Comparison of ENCODE assay signal across 33 cellular contexts in genomic region chr12:130433834-130434233, GRCh38.
"Had no signal": no experiment of that assay in that cellular context is flagged by ENCODE, and none has a peak within 500 bp of the region (broad histone marks: within the 10 kb centered on the region; RNA-seq: fewer than 3 reads in every experiment).

No MANE protein-coding gene starts in this region.

- H3K27ac Mint-ChIP-seq: activated CD4-positive, alpha-beta memory T cell treated with anti-CD3 and anti-CD28 coated beads, Interleukin-2, amount 10 ng/mL, durations not matched to agents 7 days and 5 days; activated CD4-positive, alpha-beta T cell treated with anti-CD3 and anti-CD28 coated beads, Interleukin-2, amount 10 ng/mL, durations not matched to agents 7 days and 5 days; activated naive CD4-positive, alpha-beta T cell treated with anti-CD3 and anti-CD28 coated beads, Interleukin-2, amount 50 U/mL, for 24 hours; activated naive CD8-positive, alpha-beta T cell treated with anti-CD3 and anti-CD28 coated beads for 36 hours; activated naive CD8-positive, alpha-beta T cell treated with anti-CD3 and anti-CD28 coated beads, Interleukin-2, amount 50 U/mL, for 24 hours; activated T-cell treated with anti-CD3 and anti-CD28 coated beads, Interleukin-2, amount 50 U/mL, for 24 hours; activated T-cell treated with anti-CD3 and anti-CD28 coated beads, Interleukin-2, amount 50 U/mL, for 72 hours; brain; effector memory CD8-positive, alpha-beta T cell; WTC11 had no signal

- ATAC-seq: activated CD4-positive, CD25-positive, alpha-beta regulatory T cell treated with anti-CD3 and anti-CD28 coated beads, Interleukin-2, amount 50 U/mL, for 24 hours; activated naive CD8-positive, alpha-beta T cell treated with anti-CD3 and anti-CD28 coated beads, Interleukin-2, amount 50 U/mL, for 24 hours; activated T-cell treated with anti-CD3 and anti-CD28 coated beads, Interleukin-2, amount 50 U/mL, for 72 hours; effector memory CD8-positive, alpha-beta T cell; foreskin keratinocyte; gastrocnemius medialis; WTC11 had no signal

- H3K4me3 ChIP-seq: adrenal gland, ascending aorta, breast epithelium, cardiac muscle cell, esophagus muscularis mucosa, gastrocnemius medialis had no signal

- H3K36me3 Mint-ChIP-seq: activated naive CD4-positive, alpha-beta T cell treated with anti-CD3 and anti-CD28 coated beads, Interleukin-2, amount 50 U/mL, for 24 hours; activated naive CD8-positive, alpha-beta T cell treated with anti-CD3 and anti-CD28 coated beads for 36 hours had no signal

- H3K4me1 Mint-ChIP-seq: activated CD4-positive, alpha-beta memory T cell treated with anti-CD3 and anti-CD28 coated beads, Interleukin-2, amount 10 ng/mL, durations not matched to agents 7 days and 5 days; activated CD4-positive, alpha-beta T cell treated with anti-CD3 and anti-CD28 coated beads, Interleukin-2, amount 10 ng/mL, durations not matched to agents 7 days and 5 days; activated naive CD4-positive, alpha-beta T cell treated with anti-CD3 and anti-CD28 coated beads, Interleukin-2, amount 50 U/mL, for 24 hours; activated naive CD8-positive, alpha-beta T cell treated with anti-CD3 and anti-CD28 coated beads for 36 hours; activated naive CD8-positive, alpha-beta T cell treated with anti-CD3 and anti-CD28 coated beads, Interleukin-2, amount 50 U/mL, for 24 hours; central memory CD8-positive, alpha-beta T cell; WTC11 had no signal

- H3K36me3 ChIP-seq: adrenal gland, ascending aorta, breast epithelium, cardiac muscle cell, esophagus muscularis mucosa, gastrocnemius medialis had no signal

- H3K27me3 ChIP-seq: adrenal gland, ascending aorta, breast epithelium, cardiac muscle cell, esophagus muscularis mucosa, foreskin keratinocyte, gastrocnemius medialis had no signal

- H3K4me3 Mint-ChIP-seq: activated CD4-positive, alpha-beta memory T cell treated with anti-CD3 and anti-CD28 coated beads, Interleukin-2, amount 10 ng/mL, durations not matched to agents 7 days and 5 days; activated CD4-positive, alpha-beta T cell treated with anti-CD3 and anti-CD28 coated beads, Interleukin-2, amount 10 ng/mL, durations not matched to agents 7 days and 5 days; activated naive CD4-positive, alpha-beta T cell treated with anti-CD3 and anti-CD28 coated beads, Interleukin-2, amount 50 U/mL, for 24 hours; activated naive CD8-positive, alpha-beta T cell treated with anti-CD3 and anti-CD28 coated beads for 36 hours; activated naive CD8-positive, alpha-beta T cell treated with anti-CD3 and anti-CD28 coated beads, Interleukin-2, amount 50 U/mL, for 24 hours; activated T-cell treated with anti-CD3 and anti-CD28 coated beads, Interleukin-2, amount 50 U/mL, for 24 hours; activated T-cell treated with anti-CD3 and anti-CD28 coated beads, Interleukin-2, amount 50 U/mL, for 72 hours; brain; central memory CD8-positive, alpha-beta T cell; effector memory CD8-positive, alpha-beta T cell; WTC11 had no signal

- H3K27me3 Mint-ChIP-seq: activated CD4-positive, alpha-beta memory T cell treated with anti-CD3 and anti-CD28 coated beads, Interleukin-2, amount 10 ng/mL, durations not matched to agents 7 days and 5 days; activated CD4-positive, alpha-beta T cell treated with anti-CD3 and anti-CD28 coated beads, Interleukin-2, amount 10 ng/mL, durations not matched to agents 7 days and 5 days; activated naive CD4-positive, alpha-beta T cell treated with anti-CD3 and anti-CD28 coated beads, Interleukin-2, amount 50 U/mL, for 24 hours; activated naive CD8-positive, alpha-beta T cell treated with anti-CD3 and anti-CD28 coated beads for 36 hours; activated naive CD8-positive, alpha-beta T cell treated with anti-CD3 and anti-CD28 coated beads, Interleukin-2, amount 50 U/mL, for 24 hours; activated T-cell treated with anti-CD3 and anti-CD28 coated beads, Interleukin-2, amount 50 U/mL, for 24 hours; brain; central memory CD8-positive, alpha-beta T cell; effector memory CD8-positive, alpha-beta T cell had no signal

- H3K4me1 ChIP-seq: adrenal gland, ascending aorta, breast epithelium, esophagus muscularis mucosa, foreskin keratinocyte, gastrocnemius medialis had no signal

- H3K9me3 ChIP-seq: adrenal gland, ascending aorta, gastrocnemius medialis had no signal

- DNase-seq: activated CD4-positive, alpha-beta memory T cell treated with anti-CD3 and anti-CD28 coated beads, Interleukin-2, amount 10 ng/mL, durations not matched to agents 7 days and 5 days; activated CD4-positive, alpha-beta T cell treated with anti-CD3 and anti-CD28 coated beads for 4 hours; activated CD4-positive, alpha-beta T cell treated with anti-CD3 and anti-CD28 coated beads, Interleukin-2, amount 10 ng/mL, durations not matched to agents 7 days and 5 days; activated CD4-positive, alpha-beta T cell treated with anti-CD3 and anti-CD28 coated beads, Interleukin-2, amount 50 U/mL, for 4 hours; activated CD8-positive, alpha-beta memory T cell treated with anti-CD3 and anti-CD28 coated beads, Interleukin-2, amount 50 U/mL, for 48 hours; activated gamma-delta T cell; activated naive CD4-positive, alpha-beta T cell; activated naive CD8-positive, alpha-beta T cell treated with anti-CD3 and anti-CD28 coated beads for 36 hours; activated naive CD8-positive, alpha-beta T cell treated with anti-CD3 and anti-CD28 coated beads, Interleukin-2, amount 50 U/mL, for 24 hours; activated T-cell treated with anti-CD3 and anti-CD28 coated beads for 4 hours; activated T-cell treated with anti-CD3 and anti-CD28 coated beads, Interleukin-2, amount 50 U/mL, for 24 hours; activated T-cell treated with anti-CD3 and anti-CD28 coated beads, Interleukin-2, amount 50 U/mL, for 72 hours; adrenal gland; amygdala; cortex of kidney; dermis blood vessel endothelial cell; effector CD4-positive, alpha-beta T cell; effector memory CD8-positive, alpha-beta T cell; erythroblast; foreskin keratinocyte; gastrocnemius medialis; glutamatergic neuron; T-helper 2 cell had no signal

- H3K9me3 Mint-ChIP-seq: activated naive CD4-positive, alpha-beta T cell treated with anti-CD3 and anti-CD28 coated beads, Interleukin-2, amount 50 U/mL, for 24 hours; activated naive CD8-positive, alpha-beta T cell treated with anti-CD3 and anti-CD28 coated beads for 36 hours; activated T-cell treated with anti-CD3 and anti-CD28 coated beads, Interleukin-2, amount 50 U/mL, for 24 hours; activated T-cell treated with anti-CD3 and anti-CD28 coated beads, Interleukin-2, amount 50 U/mL, for 72 hours; central memory CD8-positive, alpha-beta T cell; effector memory CD8-positive, alpha-beta T cell had no signal

- H3K27ac ChIP-seq: adrenal gland, ascending aorta, breast epithelium, cardiac muscle cell, esophagus muscularis mucosa, foreskin keratinocyte, gastrocnemius medialis, VCaP had no signal
